In genomic region chr16:25014500-25015147, GRCh38 we compare ENCODE assay signal across 1 cellular context.
TF ChIP-seq lines count a peak whose summit lies in the region.

No MANE protein-coding gene starts in this region.

TF ChIP-seq in HepG2, 621 proteins besides CTCF, POLR2A, EP300 and RAD21 (continued from another document and continues in another):
- TF ChIP-seq AKNA (CRISPR knock-in tag; IDR thresholded peaks at IDR 0.05; ENCODE audit: borderline replicate concordance), result no peak
- no peak for TF ChIP-seq RFXAP (CRISPR knock-in tag; IDR thresholded peaks at IDR 0.05; ENCODE audit: borderline replicate concordance)
- peak; percentile 49 for TF ChIP-seq ASH2L (IDR thresholded peaks at IDR 0.05; ENCODE audit: insufficient read length, low read depth, low read length)
- TF ChIP-seq NR2C2 (CRISPR knock-in tag; IDR thresholded peaks at IDR 0.05; ENCODE audit: borderline replicate concordance), result peak; percentile 28; the same call in 1 of the 2 replicates
- 0 out of 2 replicates have a peak, but pooled peaks have one; percentile 32 for TF ChIP-seq RBAK (CRISPR knock-in tag; IDR thresholded peaks at IDR 0.05)
- TF ChIP-seq ZBTB39 (CRISPR knock-in tag; IDR thresholded peaks at IDR 0.05), result no peak
- no peak for TF ChIP-seq HES4 (CRISPR knock-in tag; IDR thresholded peaks at IDR 0.05; ENCODE audit: borderline replicate concordance)
- TF ChIP-seq ZNF317 (CRISPR knock-in tag; IDR thresholded peaks at IDR 0.05), result no peak
- TF ChIP-seq ZNF781 (CRISPR knock-in tag; IDR thresholded peaks at IDR 0.05; ENCODE audit: borderline replicate concordance, not compliant biosample characterization), result peak; percentile 48
- 0 out of 2 replicates have a peak, but pooled peaks have one; percentile 16 for TF ChIP-seq HDAC2 (CRISPR knock-in tag; IDR thresholded peaks at IDR 0.05)
- TF ChIP-seq HOXA5 (CRISPR knock-in tag; IDR thresholded peaks at IDR 0.05), result 0 out of 2 replicates have a peak, but pooled peaks have one; percentile 42
- TF ChIP-seq MYC (CRISPR knock-in tag; IDR thresholded peaks at IDR 0.05; ENCODE audit: borderline replicate concordance), result 0 out of 2 replicates have a peak, but pooled peaks have one; percentile 23
- 0 out of 2 replicates have a peak, but pooled peaks have one; percentile 11 for TF ChIP-seq HCFC1 (IDR thresholded peaks at IDR 0.05; ENCODE audit: low read depth, low read length)
- TF ChIP-seq ZUFSP (CRISPR knock-in tag; IDR thresholded peaks at IDR 0.05; ENCODE audit: borderline replicate concordance), result no peak
- TF ChIP-seq GABPB1 (CRISPR knock-in tag; IDR thresholded peaks at IDR 0.05), result no peak; the same call in none of the 2 replicates
- TF ChIP-seq ATF3 (CRISPR knock-in tag; IDR thresholded peaks at IDR 0.05), result 0 out of 2 replicates have a peak, but pooled peaks have one; percentile 10
- peak; percentile 24 for TF ChIP-seq IKZF4 (CRISPR knock-in tag; IDR thresholded peaks at IDR 0.05; ENCODE audit: borderline replicate concordance, low read depth, not compliant biosample characterization)
- peak; percentile 50; the same call in 1 of the 2 replicates for TF ChIP-seq TFDP1 (CRISPR knock-in tag; IDR thresholded peaks at IDR 0.05; ENCODE audit: borderline replicate concordance)
- peak; percentile 36 for TF ChIP-seq DNMT1 (CRISPR knock-in tag; IDR thresholded peaks at IDR 0.05)
- TF ChIP-seq SMAD3 (CRISPR knock-in tag; IDR thresholded peaks at IDR 0.05), result peak; percentile 25; the same call in 1 of the 2 replicates
- 0 out of 2 replicates have a peak, but pooled peaks have one; percentile 19 for TF ChIP-seq CCDC6 (CRISPR knock-in tag; IDR thresholded peaks at IDR 0.05)
- 0 out of 2 replicates have a peak, but pooled peaks have one; percentile 29 for TF ChIP-seq SNAPC2 (CRISPR knock-in tag; IDR thresholded peaks at IDR 0.05)
- no peak for TF ChIP-seq ZFP36 (IDR thresholded peaks at IDR 0.05; ENCODE audit: borderline replicate concordance, low read depth, low read length, partially characterized antibody)
- TF ChIP-seq ARNT2 (CRISPR knock-in tag; IDR thresholded peaks at IDR 0.05; ENCODE audit: low read depth), result no peak; the same call in 1 of the 2 replicates
- 0 out of 2 replicates have a peak, but pooled peaks have one; percentile 6 for TF ChIP-seq KDM5B (CRISPR knock-in tag; IDR thresholded peaks at IDR 0.05; ENCODE audit: borderline replicate concordance)
- no peak for TF ChIP-seq THAP7 (CRISPR knock-in tag; IDR thresholded peaks at IDR 0.05)
- no peak for TF ChIP-seq ZEB1 (IDR thresholded peaks at IDR 0.05; ENCODE audit: insufficient replicate concordance, low read depth)
- TF ChIP-seq ZNF263 (CRISPR knock-in tag; IDR thresholded peaks at IDR 0.05), result peak; percentile 96
- TF ChIP-seq ZNF777 (CRISPR knock-in tag; IDR thresholded peaks at IDR 0.05), result 0 out of 2 replicates have a peak, but pooled peaks have one; percentile 20
- TF ChIP-seq TFDP2 (CRISPR knock-in tag; IDR thresholded peaks at IDR 0.05), result peak; percentile 26; the same call in 1 of the 2 replicates
- 0 out of 2 replicates have a peak, but pooled peaks have one; percentile 17 for TF ChIP-seq ZNF468 (CRISPR knock-in tag; IDR thresholded peaks at IDR 0.05)
- peak; percentile 47; the same call in 1 of the 2 replicates for TF ChIP-seq SAP130 (CRISPR knock-in tag; IDR thresholded peaks at IDR 0.05; ENCODE audit: low read depth)
- 0 out of 2 replicates have a peak, but pooled peaks have one; percentile 8 for TF ChIP-seq FOXP4 (CRISPR knock-in tag; IDR thresholded peaks at IDR 0.05)
- TF ChIP-seq ZNF296 (CRISPR knock-in tag; conservative IDR thresholded peaks at IDR 0.05), result peak; percentile 72; the same call in 1 of the 2 replicates
- peak; percentile 64 for TF ChIP-seq HNRNPLL (IDR thresholded peaks at IDR 0.05; ENCODE audit: low read depth, low read length, poor library complexity, severe bottlenecking)
- TF ChIP-seq XRCC5 (optimal IDR thresholded peaks at IDR 0.05; ENCODE audit: low read length), result peak; percentile 66
- no peak for TF ChIP-seq HOMEZ (CRISPR knock-in tag; IDR thresholded peaks at IDR 0.05; ENCODE audit: low read depth)
- TF ChIP-seq PHF5A (CRISPR knock-in tag; IDR thresholded peaks at IDR 0.05; ENCODE audit: low read depth, unreplicated experiment), result no peak
- TF ChIP-seq ZNF530 (CRISPR knock-in tag; IDR thresholded peaks at IDR 0.05; ENCODE audit: low read depth), result no peak
- peak; percentile 37; the same call in 1 of the 2 replicates for TF ChIP-seq TFE3 (CRISPR knock-in tag; IDR thresholded peaks at IDR 0.05)
- no peak for TF ChIP-seq CREBL2 (CRISPR knock-in tag; IDR thresholded peaks at IDR 0.05; ENCODE audit: borderline replicate concordance)
- peak; percentile 27; the same call in 1 of the 2 replicates for TF ChIP-seq FOSL2 (CRISPR knock-in tag; IDR thresholded peaks at IDR 0.05)
- peak; percentile 54; the same call in 1 of the 2 replicates for TF ChIP-seq NFKB2 (CRISPR knock-in tag; IDR thresholded peaks at IDR 0.05; ENCODE audit: borderline replicate concordance)
